In genomic region chr5:141832131-141832530, GRCh38 we compare ENCODE assay signal across 21 cellular contexts. TPM values are rescaled to one million over a fixed set of nuclear protein-coding genes. Genes with fewer than 3 reads are reported as not detected.
A peak's percentile ranks its signal among the peaks of the same experiment; 100 is the strongest.
DNase-seq lines count a peak whose midpoint lies in the region; ATAC-seq, FAIRE-seq and TF ChIP-seq lines count a peak whose summit lies in the region.
"Had no signal": no experiment of that assay in that cellular context is flagged by ENCODE, and none has a peak within 500 bp of the region (broad histone marks: within the 10 kb centered on the region; RNA-seq: fewer than 3 reads in every experiment).

No MANE protein-coding gene starts in this region.

- TF ChIP-seq POLR2A in HCT116 (IDR thresholded peaks at IDR 0.05; ENCODE audit: borderline replicate concordance, extremely low read depth, insufficient read depth, insufficient read length) (no peak), K562 (conservative IDR thresholded peaks at IDR 0.05) (no peak)

- H3K4me3 Mint-ChIP-seq in type B pancreatic cell: no peak overlapping the region
- no peak overlapping the region for H3K4me3 Mint-ChIP-seq in activated CD4-positive, alpha-beta memory T cell treated with anti-CD3 and anti-CD28 coated beads for 36 hours

- no peak for TF ChIP-seq RAD21 in HCT116 (IDR thresholded peaks at IDR 0.05; ENCODE audit: low read depth)
- TF ChIP-seq RAD21 in K562 (CRISPR knock-in tag; conservative IDR thresholded peaks at IDR 0.05 in 1 of 2, IDR thresholded peaks at IDR 0.05 in 1 of 2): no peak

- H3K36me3 ChIP-seq in HCT116 (ENCODE audit: control insufficient read depth in 1 of 2, insufficient read depth in 2 of 2, low read length in 2 of 2) (no peaks in the 10 kb centered on the region), K562 (ENCODE audit: control insufficient read depth, insufficient read depth, low read length) (no peaks in the 10 kb centered on the region)

- TF ChIP-seq CTCF in HCT116 (IDR thresholded peaks at IDR 0.05 in 2 of 3, conservative IDR thresholded peaks at IDR 0.05 in 1 of 3; ENCODE audit: borderline replicate concordance in 1 of 3, insufficient read depth in 1 of 3, low read depth in 2 of 3, low read length in 2 of 3) (no peak), K562 (IDR thresholded peaks at IDR 0.05 in 2 of 3, conservative IDR thresholded peaks at IDR 0.05 in 1 of 3; ENCODE audit: insufficient read depth in 2 of 3, low read depth in 1 of 3, low read length in 3 of 3) (no peak), foreskin keratinocyte (conservative IDR thresholded peaks at IDR 0.05) (no peak), type B pancreatic cell (conservative IDR thresholded peaks at IDR 0.05) (no peak)

- peak overlapping the region; percentile 62 for H3K27ac Mint-ChIP-seq in type B pancreatic cell
- no peak overlapping the region for H3K27ac Mint-ChIP-seq in activated CD4-positive, alpha-beta memory T cell treated with anti-CD3 and anti-CD28 coated beads for 36 hours

- TF ChIP-seq EP300 in K562 (IDR thresholded peaks at IDR 0.05; ENCODE audit: low read length): no peak

- no peaks in the 10 kb centered on the region for H3K36me3 Mint-ChIP-seq in type B pancreatic cell
- no peaks in the 10 kb centered on the region for H3K36me3 Mint-ChIP-seq in activated CD4-positive, alpha-beta memory T cell treated with anti-CD3 and anti-CD28 coated beads for 36 hours

- H3K9ac ChIP-seq in HCT116 (ENCODE audit: low read length) (no peak overlapping the region), K562 (ENCODE audit: insufficient read depth in 1 of 2, low read depth in 2 of 2, low read length in 2 of 2) (no peak overlapping the region)
- H3K9ac ChIP-seq: KMS-11 had no signal

- peak; percentile 32 for FAIRE-seq in K562 (lab: Jason Lieb, UNC)
- FAIRE-seq in GM19239 (lab: Jason Lieb, UNC): no peak
- no peak for FAIRE-seq in urothelium cell line (lab: Jason Lieb, UNC)
- FAIRE-seq: GM12878, HepG2 had no signal

- no peaks in the 10 kb centered on the region for H4K20me1 ChIP-seq in HCT116 (ENCODE audit: insufficient read depth)
- H4K20me1 ChIP-seq in K562 (replicated peaks; ENCODE audit: control insufficient read depth, insufficient read depth, low read length): peaks cover 5% of the 10 kb centered on the region; the same call in 1 of the 2 replicates

- POLR2A ChIA-PET in HCT116 (lab: Charles Lee): interaction anchor here (1.4 kb wide), 2 partner anchors 10 to 47 kb away, joined by 3 to 6 read pairs; partner anchors contain the start of gene PCDH1
- POLR2A ChIA-PET in K562 (lab: Yijun Ruan, JAX): interaction anchor here (0.6 to 1.5 kb wide), 5 partner anchors 10 to 128 kb away, joined by 3 to 4 read pairs (median 3); no protein-coding TSS in a partner anchor
- POLR2A ChIA-PET in activated CD4-positive, alpha-beta memory T cell treated with anti-CD3 and anti-CD28 coated beads for 36 hours (lab: Charles Lee): no interaction called here

- H3K9me2 ChIP-seq in HCT116 (ENCODE audit: insufficient read depth): no peaks in the 10 kb centered on the region

- no peaks in the 10 kb centered on the region for H3K9me1 ChIP-seq in K562 (ENCODE audit: control insufficient read depth, insufficient read depth, low read length)

- no peak overlapping the region; the same call in 1 of the 2 replicates for H3K4me2 ChIP-seq in HCT116 (ENCODE audit: low read length)
- H3K4me2 ChIP-seq in K562 (ENCODE audit: insufficient read depth, low read length): no peak overlapping the region
- H3K4me2 ChIP-seq: KMS-11 had no signal

- H3K27ac ChIP-seq in HCT116 (ENCODE audit: low read depth, low read length) (no peak overlapping the region), K562 (ENCODE audit: extremely low read depth, low read depth, low read length) (no peak overlapping the region), foreskin keratinocyte (no peak overlapping the region)
- H3K27ac ChIP-seq: KMS-11 had no signal

- DNase-seq in HCT116 (ENCODE audit: low read depth, low spot score) (no peak), K562 (ENCODE audit: extremely low read depth in 1 of 4, low spot score in 3 of 4) (no peak), foreskin keratinocyte (peak; percentile 45 to 75), type B pancreatic cell (ENCODE audit: extremely low spot score, unreplicated experiment) (no peak), GM19239 (ENCODE audit: insufficient read length, low spot score) (no peak), urothelium cell line (ENCODE audit: low spot score) (no peak)
- no peak for DNase-seq in activated CD4-positive, alpha-beta memory T cell treated with anti-CD3 and anti-CD28 coated beads for 36 hours
- DNase-seq: COR-L47, DMS153, GOT3, NCI-H1417, NCI-H187, NCI-H2107, NCI-H2227 treated with DMSO at 0.1 percent for 48 hours, NCI-H524, NCI-H82, OCI-M1, RPMI8226 had no signal

- H2AFZ ChIP-seq in HCT116 (ENCODE audit: low read depth, low read length, poor library complexity, severe bottlenecking): no peak overlapping the region
- H2AFZ ChIP-seq in K562 (ENCODE audit: low read depth, low read length): no peak overlapping the region

- no peaks in the 10 kb centered on the region for H3K9me3 ChIP-seq in HCT116 (ENCODE audit: control insufficient read depth in 1 of 2, insufficient read depth in 1 of 2, low read depth in 1 of 2, low read length in 2 of 2)
- H3K9me3 ChIP-seq in K562 (replicated peaks; ENCODE audit: control insufficient read depth, insufficient read depth, low read depth, low read length): no peaks in the 10 kb centered on the region

- in situ Hi-C loops in K562 (cut with MboI): no loop called here

- H3K27me3 Mint-ChIP-seq in type B pancreatic cell: peaks cover 15% of the 10 kb centered on the region
- peaks cover 8% of the 10 kb centered on the region for H3K27me3 Mint-ChIP-seq in activated CD4-positive, alpha-beta memory T cell treated with anti-CD3 and anti-CD28 coated beads for 36 hours

- H3K4me1 Mint-ChIP-seq in type B pancreatic cell (ENCODE audit: unreplicated experiment): peaks cover 19% of the 10 kb centered on the region
- no peaks in the 10 kb centered on the region for H3K4me1 Mint-ChIP-seq in activated CD4-positive, alpha-beta memory T cell treated with anti-CD3 and anti-CD28 coated beads for 36 hours (ENCODE audit: low read depth)

- intact Hi-C loops in HCT116 (cut with micrococcal nuclease): no loop called here
- intact Hi-C loops in K562 (cut with micrococcal nuclease): no loop called here
- intact Hi-C loops in activated CD4-positive, alpha-beta memory T cell treated with anti-CD3 and anti-CD28 coated beads for 36 hours (cut with micrococcal nuclease): no loop called here

- WGBS in K562 (ENCODE audit: insufficient coverage, low coverage, missing lambda C conversion rate): 13% methylated on average over 4 of the region's 4 CpGs

- BruUV-seq in HCT116 (replicated peaks; lab: Mats Ljungman, UMichigan) (no TSS peak), K562 (replicated peaks; lab: Mats Ljungman, UMichigan) (no TSS peak)

- H3K27me3 ChIP-seq in HCT116 (ENCODE audit: insufficient read depth, low read length): no peaks in the 10 kb centered on the region
- peaks cover 14 to 56% of the 10 kb centered on the region in 2 experiments; a peak in 4 of 5 replicates for H3K27me3 ChIP-seq in K562 (ENCODE audit: control insufficient read depth in 2 of 2, insufficient read depth in 2 of 2, low read length in 2 of 2)
- H3K27me3 ChIP-seq in foreskin keratinocyte: no peaks in the 10 kb centered on the region

- ATAC-seq in HCT116 (no peak), K562 (no peak), foreskin keratinocyte (peak; percentile 20)
- ATAC-seq: GM12878, HepG2 had no signal

- H3K4me3 ChIP-seq in HCT116 (replicated peaks in 1 of 2; ENCODE audit: low read depth in 1 of 2, low read length in 2 of 2) (no peak overlapping the region), K562 (no peak overlapping the region)
- H3K4me3 ChIP-seq: GM12878 had no signal

- H3K79me2 ChIP-seq in HCT116 (ENCODE audit: insufficient read depth, low read length) (no peaks in the 10 kb centered on the region), K562 (ENCODE audit: control insufficient read depth, insufficient read depth, low read length) (no peaks in the 10 kb centered on the region)

- peaks cover 7% of the 10 kb centered on the region for H3K9me3 Mint-ChIP-seq in type B pancreatic cell
- no peaks in the 10 kb centered on the region for H3K9me3 Mint-ChIP-seq in activated CD4-positive, alpha-beta memory T cell treated with anti-CD3 and anti-CD28 coated beads for 36 hours

- CTCF ChIA-PET in HCT116 (lab: Charles Lee) (interaction anchor here (1.1 to 1.4 kb wide), 3 partner anchors 10 to 16 kb away, joined by 3 to 4 read pairs (median 4); no protein-coding TSS in a partner anchor), K562 (lab: Yijun Ruan, JAX; ENCODE audit: low intra/inter-chr PET ratio) (no interaction called here)
- CTCF ChIA-PET in activated CD4-positive, alpha-beta memory T cell treated with anti-CD3 and anti-CD28 coated beads for 36 hours (lab: Charles Lee): interaction anchor here (0.9 to 1.4 kb wide), 3 partner anchors 46 to 140 kb away, joined by 3 to 5 read pairs (median 3); partner anchors contain the start of genes PCDH1 and RNF14

- H3K4me1 ChIP-seq in HCT116 (ENCODE audit: control insufficient read depth in 1 of 2, insufficient read depth in 2 of 2, low read length in 2 of 2): peaks cover 26 to 50% of the 10 kb centered on the region in 2 experiments
- H3K4me1 ChIP-seq in K562 (replicated peaks in 1 of 2; ENCODE audit: control insufficient read depth in 2 of 2, insufficient read depth in 2 of 2, low read length in 2 of 2): peaks cover 3 to 4% of the 10 kb centered on the region in 2 experiments; a peak in 2 of 5 replicates
- no peaks in the 10 kb centered on the region for H3K4me1 ChIP-seq in foreskin keratinocyte

- RAD21 ChIA-PET in HCT116 (lab: Charles Lee; ENCODE audit: low non-redundant PET in 1 of 2, low total read pairs in 2 of 2, uncharacterized antibody in 2 of 2, unreplicated experiment in 2 of 2): no interaction called here

RNA-seq across cellular contexts. Expression of gene PCDH1, which starts 46.1 kb away (rescaled TPM):
- 24.2 TPM for total RNA-seq in HCT116 (2021; ENCODE audit: unreplicated experiment)
- polyA plus RNA-seq in HCT116 (2012): 41.1 and 48.5 TPM in 2 replicates
- 3.9 and 10.2 TPM in 2 replicates for total RNA-seq in K562 (2011; cell fraction: chromatin; rRNA removed; ENCODE audit: low replicate concordance)
- 12.1 and 13.5 TPM in 2 replicates for total RNA-seq in K562 (2011; cell fraction: nucleolus; rRNA removed)
- 6.8 and 8.7 TPM in 2 replicates for total RNA-seq in K562 (2011; cell fraction: nucleoplasm; rRNA removed)
- 3.3 and 3.6 TPM in 2 replicates for total RNA-seq in K562 (2014; rRNA removed)
- total RNA-seq in K562 (2014; rRNA removed; fragmentation: Illumina TruSeq; extraction: Trizol): 0.77 and 1.1 TPM in 2 replicates
- 0.80 and 1.1 TPM in 2 replicates for total RNA-seq in K562 (2015; rRNA removed; fragmentation: Illumina TruSeq; extraction: Trizol)
- total RNA-seq in K562 (2021): 3.2 and 3.6 TPM in 2 replicates
- polyA plus RNA-seq in K562 (2011; rRNA removed): 1.1 and 2.3 TPM in 2 replicates
- polyA plus RNA-seq in K562 (2011; cell fraction: cytosol; rRNA removed): 1.9 and 4.1 TPM in 2 replicates
- 0.95 and 3.6 TPM in 2 replicates for polyA plus RNA-seq in K562 (2011; cell fraction: nucleus; rRNA removed)
- polyA plus RNA-seq in K562 (2012): 1.5 and 1.6 TPM in 2 replicates
- 2.2 and 2.3 TPM in 2 replicates for polyA plus RNA-seq in K562 (2014; fragmentation: Illumina TruSeq; extraction: Trizol)
- under 1 TPM in 1 of 2 experiments, not detected in 1; 0.11 TPM for polyA plus RNA-seq in K562 (2014; fragmentation: Nextera tagmentation; extraction: Ambion mirVana)
- polyA plus RNA-seq in K562 (2014; rRNA removed): 1.4 and 1.6 TPM in 2 replicates
- polyA minus RNA-seq in K562 (2011; rRNA and poly(A)+ RNA removed): 2.4 and 11.1 TPM in 2 replicates
- 2.3 and 6.8 TPM in 2 replicates for polyA minus RNA-seq in K562 (2011; cell fraction: cytosol; rRNA and poly(A)+ RNA removed)
- 1.6 and 2.2 TPM in 2 replicates for polyA minus RNA-seq in K562 (2011; cell fraction: nucleus; rRNA and poly(A)+ RNA removed)
- 2.2 and 12.1 TPM in 2 replicates for total RNA-seq in foreskin keratinocyte
- 1.2 and 7.0 TPM in 2 replicates for polyA plus RNA-seq in foreskin keratinocyte
- total RNA-seq in type B pancreatic cell (ENCODE audit: low replicate concordance): 22.8 and 41.7 TPM in 2 replicates
- total RNA-seq in activated CD4-positive, alpha-beta memory T cell treated with anti-CD3 and anti-CD28 coated beads for 36 hours: not detected

Comparison
In these comparisons a context has a peak if more than half of its experiments do, and no peak if none do; other contexts are left out.
1. DNase-seq: peak in foreskin keratinocyte (2 of 2); none in HCT116 (single experiment), K562 (0 of 4), type B pancreatic cell (single experiment), activated CD4-positive, alpha-beta memory T cell treated with anti-CD3 and anti-CD28 coated beads for 36 hours (single experiment), GM19239 (single experiment) and urothelium cell line (single experiment).
2. Of the 22 proteins assayed by ChIP-seq in both K562 and HCT116: peak only in K562: none; only in HCT116: CBX3, MAX and TCF7L2; in both: none; in neither: 19.